In the genomic region with DNA sequence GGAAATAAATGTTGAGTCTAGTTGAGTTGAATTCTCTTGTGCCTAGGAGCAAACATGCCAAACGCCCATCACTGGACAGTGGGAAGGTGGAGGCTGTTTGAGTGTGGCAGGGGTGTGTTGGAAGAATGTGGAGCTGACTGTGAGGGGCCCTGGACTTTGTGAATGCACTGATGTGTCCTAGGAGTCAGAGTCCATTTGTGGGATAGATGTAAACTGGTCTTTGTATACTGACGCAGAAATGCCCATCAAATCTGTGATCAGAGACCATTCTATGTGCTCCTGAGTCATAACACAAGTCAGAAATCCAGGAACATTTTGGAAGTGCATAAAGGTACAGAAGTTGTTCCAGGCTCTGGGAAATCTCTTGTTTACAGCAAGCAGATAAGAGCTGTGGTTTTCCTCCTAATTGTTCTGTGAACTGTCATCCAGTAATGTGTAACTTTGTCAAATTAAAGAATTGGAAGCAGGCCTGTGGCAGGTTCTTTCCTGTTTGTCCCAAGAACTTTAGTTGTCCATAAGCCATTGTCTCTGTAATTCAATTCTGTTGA, we compare ENCODE assay signal across 2 cellular contexts.
TF ChIP-seq lines count a peak whose summit lies in the region.

No MANE protein-coding gene starts in this region.

TF ChIP-seq in HEK293, 187 proteins besides CTCF, POLR2A, EP300 and RAD21:
- TF ChIP-seq, protein P1, sequence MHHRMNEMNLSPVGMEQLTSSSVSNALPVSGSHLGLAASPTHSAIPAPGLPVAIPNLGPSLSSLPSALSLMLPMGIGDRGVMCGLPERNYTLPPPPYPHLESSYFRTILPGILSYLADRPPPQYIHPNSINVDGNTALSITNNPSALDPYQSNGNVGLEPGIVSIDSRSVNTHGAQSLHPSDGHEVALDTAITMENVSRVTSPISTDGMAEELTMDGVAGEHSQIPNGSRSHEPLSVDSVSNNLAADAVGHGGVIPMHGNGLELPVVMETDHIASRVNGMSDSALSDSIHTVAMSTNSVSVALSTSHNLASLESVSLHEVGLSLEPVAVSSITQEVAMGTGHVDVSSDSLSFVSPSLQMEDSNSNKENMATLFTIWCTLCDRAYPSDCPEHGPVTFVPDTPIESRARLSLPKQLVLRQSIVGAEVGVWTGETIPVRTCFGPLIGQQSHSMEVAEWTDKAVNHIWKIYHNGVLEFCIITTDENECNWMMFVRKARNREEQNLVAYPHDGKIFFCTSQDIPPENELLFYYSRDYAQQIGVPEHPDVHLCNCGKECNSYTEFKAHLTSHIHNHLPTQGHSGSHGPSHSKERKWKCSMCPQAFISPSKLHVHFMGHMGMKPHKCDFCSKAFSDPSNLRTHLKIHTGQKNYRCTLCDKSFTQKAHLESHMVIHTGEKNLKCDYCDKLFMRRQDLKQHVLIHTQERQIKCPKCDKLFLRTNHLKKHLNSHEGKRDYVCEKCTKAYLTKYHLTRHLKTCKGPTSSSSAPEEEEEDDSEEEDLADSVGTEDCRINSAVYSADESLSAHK (tag by site-specific recombination; IDR thresholded peaks at IDR 0.05): no peak
- no peak for TF ChIP-seq ZBTB8A (tag by site-specific recombination; IDR thresholded peaks at IDR 0.05)
- TF ChIP-seq ZNF169 (tag by site-specific recombination; IDR thresholded peaks at IDR 0.05): no peak
- TF ChIP-seq ZNF629 (tag by site-specific recombination; IDR thresholded peaks at IDR 0.05): no peak
- TF ChIP-seq ZNF785 (tag by site-specific recombination; IDR thresholded peaks at IDR 0.05): no peak
- TF ChIP-seq ZNF266 (tag by site-specific recombination; IDR thresholded peaks at IDR 0.05; ENCODE audit: low read depth): no peak
- no peak for TF ChIP-seq ZNF707 (tag by site-specific recombination; IDR thresholded peaks at IDR 0.05)
- TF ChIP-seq ZFP3 (tag by site-specific recombination; IDR thresholded peaks at IDR 0.05; ENCODE audit: low read depth): no peak
- TF ChIP-seq ZNF280D (tag by site-specific recombination; IDR thresholded peaks at IDR 0.05): no peak
- no peak for TF ChIP-seq ZNF548 (tag by site-specific recombination; IDR thresholded peaks at IDR 0.05)
- TF ChIP-seq ZNF600 (tag by site-specific recombination; IDR thresholded peaks at IDR 0.05): no peak
- no peak for TF ChIP-seq ZNF843 (tag by site-specific recombination; IDR thresholded peaks at IDR 0.05)
- TF ChIP-seq ZBTB21 (tag by site-specific recombination; IDR thresholded peaks at IDR 0.05): no peak
- no peak for TF ChIP-seq ZBTB17 (tag by site-specific recombination; IDR thresholded peaks at IDR 0.05)
- no peak for TF ChIP-seq ZNF214 (tag by site-specific recombination; IDR thresholded peaks at IDR 0.05; ENCODE audit: borderline replicate concordance)
- TF ChIP-seq AEBP2 (tag by site-specific recombination; IDR thresholded peaks at IDR 0.05; ENCODE audit: borderline replicate concordance): no peak
- TF ChIP-seq ZNF132 (tag by site-specific recombination; IDR thresholded peaks at IDR 0.05; ENCODE audit: borderline replicate concordance): no peak
- TF ChIP-seq SETDB1 (IDR thresholded peaks at IDR 0.05; ENCODE audit: insufficient read length, low read length): no peak
- TF ChIP-seq ZNF701 (tag by site-specific recombination; IDR thresholded peaks at IDR 0.05): no peak
- no peak for TF ChIP-seq KLF9 (tag by site-specific recombination; IDR thresholded peaks at IDR 0.05; ENCODE audit: low read depth)

TF ChIP-seq in HepG2, 621 proteins besides CTCF, POLR2A, EP300 and RAD21 (continues in another document):
- TF ChIP-seq, protein P2, sequence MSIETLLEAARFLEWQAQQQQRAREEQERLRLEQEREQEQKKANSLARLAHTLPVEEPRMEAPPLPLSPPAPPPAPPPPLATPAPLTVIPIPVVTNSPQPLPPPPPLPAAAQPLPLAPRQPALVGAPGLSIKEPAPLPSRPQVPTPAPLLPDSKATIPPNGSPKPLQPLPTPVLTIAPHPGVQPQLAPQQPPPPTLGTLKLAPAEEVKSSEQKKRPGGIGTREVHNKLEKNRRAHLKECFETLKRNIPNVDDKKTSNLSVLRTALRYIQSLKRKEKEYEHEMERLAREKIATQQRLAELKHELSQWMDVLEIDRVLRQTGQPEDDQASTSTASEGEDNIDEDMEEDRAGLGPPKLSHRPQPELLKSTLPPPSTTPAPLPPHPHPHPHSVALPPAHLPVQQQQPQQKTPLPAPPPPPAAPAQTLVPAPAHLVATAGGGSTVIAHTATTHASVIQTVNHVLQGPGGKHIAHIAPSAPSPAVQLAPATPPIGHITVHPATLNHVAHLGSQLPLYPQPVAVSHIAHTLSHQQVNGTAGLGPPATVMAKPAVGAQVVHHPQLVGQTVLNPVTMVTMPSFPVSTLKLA (IDR thresholded peaks at IDR 0.05): no peak
- TF ChIP-seq, protein P3, sequence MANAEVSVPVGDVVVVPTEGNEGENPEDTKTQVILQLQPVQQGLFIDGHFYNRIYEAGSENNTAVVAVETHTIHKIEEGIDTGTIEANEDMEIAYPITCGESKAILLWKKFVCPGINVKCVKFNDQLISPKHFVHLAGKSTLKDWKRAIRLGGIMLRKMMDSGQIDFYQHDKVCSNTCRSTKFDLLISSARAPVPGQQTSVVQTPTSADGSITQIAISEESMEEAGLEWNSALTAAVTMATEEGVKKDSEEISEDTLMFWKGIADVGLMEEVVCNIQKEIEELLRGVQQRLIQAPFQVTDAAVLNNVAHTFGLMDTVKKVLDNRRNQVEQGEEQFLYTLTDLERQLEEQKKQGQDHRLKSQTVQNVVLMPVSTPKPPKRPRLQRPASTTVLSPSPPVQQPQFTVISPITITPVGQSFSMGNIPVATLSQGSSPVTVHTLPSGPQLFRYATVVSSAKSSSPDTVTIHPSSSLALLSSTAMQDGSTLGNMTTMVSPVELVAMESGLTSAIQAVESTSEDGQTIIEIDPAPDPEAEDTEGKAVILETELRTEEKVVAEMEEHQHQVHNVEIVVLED (CRISPR knock-in tag; IDR thresholded peaks at IDR 0.05; ENCODE audit: borderline replicate concordance): no peak
- TF ChIP-seq PCBP2 (optimal IDR thresholded peaks at IDR 0.05; ENCODE audit: low read depth, low read length, poor library complexity, severe bottlenecking) (no peak), ZHX2 (IDR thresholded peaks at IDR 0.05; ENCODE audit: low read depth) (no peak), ZHX2 (CRISPR knock-in tag; IDR thresholded peaks at IDR 0.05; ENCODE audit: borderline replicate concordance) (no peak), KMT2B (CRISPR knock-in tag; IDR thresholded peaks at IDR 0.05) (no peak), SETDB1 (CRISPR knock-in tag; IDR thresholded peaks at IDR 0.05; ENCODE audit: borderline replicate concordance) (no peak), TOPORS (CRISPR knock-in tag; IDR thresholded peaks at IDR 0.05) (no peak), ELF4 (CRISPR knock-in tag; IDR thresholded peaks at IDR 0.05; ENCODE audit: borderline replicate concordance) (no peak), TFDP1 (CRISPR knock-in tag; IDR thresholded peaks at IDR 0.05; ENCODE audit: borderline replicate concordance) (no peak), ZMAT3 (CRISPR knock-in tag; conservative IDR thresholded peaks at IDR 0.05) (no peak), ZNF564 (CRISPR knock-in tag; IDR thresholded peaks at IDR 0.05) (no peak), EZH2 (conservative IDR thresholded peaks at IDR 0.05; ENCODE audit: low read depth, low read length) (no peak), MBNL3 (CRISPR knock-in tag; conservative IDR thresholded peaks at IDR 0.05) (no peak), PAWR (CRISPR knock-in tag; IDR thresholded peaks at IDR 0.05; ENCODE audit: borderline replicate concordance) (no peak), ZBTB4 (CRISPR knock-in tag; IDR thresholded peaks at IDR 0.05; ENCODE audit: borderline replicate concordance) (no peak), ZFP62 (CRISPR knock-in tag; IDR thresholded peaks at IDR 0.05) (no peak), SPEN (CRISPR knock-in tag; IDR thresholded peaks at IDR 0.05; ENCODE audit: low read depth) (peak; percentile 43; the same call in 1 of the 2 replicates), IRF1 (CRISPR knock-in tag; IDR thresholded peaks at IDR 0.05; ENCODE audit: low read depth) (no peak), ZNF577 (CRISPR knock-in tag; IDR thresholded peaks at IDR 0.05; ENCODE audit: borderline replicate concordance, low read depth) (no peak), STAG1 (CRISPR knock-in tag; IDR thresholded peaks at IDR 0.05) (no peak), POLR2AphosphoS5 (IDR thresholded peaks at IDR 0.05; ENCODE audit: low read depth, low read length) (no peak), STAT5B (CRISPR knock-in tag; IDR thresholded peaks at IDR 0.05) (no peak)
- TF ChIP-seq, protein P4, sequence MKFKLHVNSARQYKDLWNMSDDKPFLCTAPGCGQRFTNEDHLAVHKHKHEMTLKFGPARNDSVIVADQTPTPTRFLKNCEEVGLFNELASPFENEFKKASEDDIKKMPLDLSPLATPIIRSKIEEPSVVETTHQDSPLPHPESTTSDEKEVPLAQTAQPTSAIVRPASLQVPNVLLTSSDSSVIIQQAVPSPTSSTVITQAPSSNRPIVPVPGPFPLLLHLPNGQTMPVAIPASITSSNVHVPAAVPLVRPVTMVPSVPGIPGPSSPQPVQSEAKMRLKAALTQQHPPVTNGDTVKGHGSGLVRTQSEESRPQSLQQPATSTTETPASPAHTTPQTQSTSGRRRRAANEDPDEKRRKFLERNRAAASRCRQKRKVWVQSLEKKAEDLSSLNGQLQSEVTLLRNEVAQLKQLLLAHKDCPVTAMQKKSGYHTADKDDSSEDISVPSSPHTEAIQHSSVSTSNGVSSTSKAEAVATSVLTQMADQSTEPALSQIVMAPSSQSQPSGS (CRISPR knock-in tag; IDR thresholded peaks at IDR 0.05): no peak
- TF ChIP-seq, protein P5, sequence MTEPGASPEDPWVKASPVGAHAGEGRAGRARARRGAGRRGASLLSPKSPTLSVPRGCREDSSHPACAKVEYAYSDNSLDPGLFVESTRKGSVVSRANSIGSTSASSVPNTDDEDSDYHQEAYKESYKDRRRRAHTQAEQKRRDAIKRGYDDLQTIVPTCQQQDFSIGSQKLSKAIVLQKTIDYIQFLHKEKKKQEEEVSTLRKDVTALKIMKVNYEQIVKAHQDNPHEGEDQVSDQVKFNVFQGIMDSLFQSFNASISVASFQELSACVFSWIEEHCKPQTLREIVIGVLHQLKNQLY (CRISPR knock-in tag; IDR thresholded peaks at IDR 0.05): no peak
